Comparison of ENCODE assay signal across 1 cellular context in the genomic region with DNA sequence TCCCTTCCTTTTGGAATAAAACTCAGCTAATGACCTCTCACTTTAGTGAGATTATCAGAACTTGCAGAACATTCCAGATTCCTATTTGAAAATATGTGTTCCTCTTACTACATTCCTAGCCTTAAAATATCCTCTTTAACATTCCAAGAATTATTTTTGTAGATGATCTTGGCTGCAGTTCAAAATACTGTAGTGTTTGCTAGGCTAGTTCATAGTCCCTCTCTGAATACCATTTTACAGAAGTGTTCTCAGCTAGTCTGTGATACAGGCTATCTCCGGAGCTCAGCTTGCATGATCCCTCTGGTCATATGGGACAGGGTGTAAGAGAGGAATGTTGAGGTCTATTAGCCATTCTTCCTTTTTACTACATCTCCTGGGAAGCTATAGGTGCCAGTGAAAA.
TF ChIP-seq lines count a peak whose summit lies in the region.

No MANE protein-coding gene starts in this region.

TF ChIP-seq in HepG2, 621 proteins besides CTCF, POLR2A, EP300 and RAD21:
- TF ChIP-seq ZNF383 (CRISPR knock-in tag; IDR thresholded peaks at IDR 0.05; ENCODE audit: borderline replicate concordance) (no peak), ZNF746 (CRISPR knock-in tag; IDR thresholded peaks at IDR 0.05) (no peak), ZNF275 (CRISPR knock-in tag; IDR thresholded peaks at IDR 0.05; ENCODE audit: borderline replicate concordance) (no peak), SATB2 (CRISPR knock-in tag; IDR thresholded peaks at IDR 0.05) (no peak), ZFP36L1 (CRISPR knock-in tag; IDR thresholded peaks at IDR 0.05) (no peak), NAIF1 (CRISPR knock-in tag; IDR thresholded peaks at IDR 0.05; ENCODE audit: borderline replicate concordance) (no peak), GMEB2 (CRISPR knock-in tag; IDR thresholded peaks at IDR 0.05; ENCODE audit: low read depth) (no peak), NFKB2 (CRISPR knock-in tag; IDR thresholded peaks at IDR 0.05; ENCODE audit: borderline replicate concordance) (no peak), ZNF569 (CRISPR knock-in tag; IDR thresholded peaks at IDR 0.05; ENCODE audit: borderline replicate concordance) (no peak), ZNF883 (CRISPR knock-in tag; IDR thresholded peaks at IDR 0.05; ENCODE audit: not compliant biosample characterization) (no peak), MBNL3 (CRISPR knock-in tag; conservative IDR thresholded peaks at IDR 0.05) (no peak), ZNF24 (IDR thresholded peaks at IDR 0.05) (no peak), AKAP8 (CRISPR knock-in tag; IDR thresholded peaks at IDR 0.05) (no peak), ZNF768 (CRISPR knock-in tag; IDR thresholded peaks at IDR 0.05) (no peak)
- TF ChIP-seq, protein P1, sequence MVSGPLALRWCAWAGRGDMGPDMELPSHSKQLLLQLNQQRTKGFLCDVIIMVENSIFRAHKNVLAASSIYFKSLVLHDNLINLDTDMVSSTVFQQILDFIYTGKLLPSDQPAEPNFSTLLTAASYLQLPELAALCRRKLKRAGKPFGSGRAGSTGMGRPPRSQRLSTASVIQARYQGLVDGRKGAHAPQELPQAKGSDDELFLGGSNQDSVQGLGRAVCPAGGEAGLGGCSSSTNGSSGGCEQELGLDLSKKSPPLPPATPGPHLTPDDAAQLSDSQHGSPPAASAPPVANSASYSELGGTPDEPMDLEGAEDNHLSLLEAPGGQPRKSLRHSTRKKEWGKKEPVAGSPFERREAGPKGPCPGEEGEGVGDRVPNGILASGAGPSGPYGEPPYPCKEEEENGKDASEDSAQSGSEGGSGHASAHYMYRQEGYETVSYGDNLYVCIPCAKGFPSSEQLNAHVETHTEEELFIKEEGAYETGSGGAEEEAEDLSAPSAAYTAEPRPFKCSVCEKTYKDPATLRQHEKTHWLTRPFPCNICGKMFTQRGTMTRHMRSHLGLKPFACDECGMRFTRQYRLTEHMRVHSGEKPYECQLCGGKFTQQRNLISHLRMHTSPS (CRISPR knock-in tag; IDR thresholded peaks at IDR 0.05; ENCODE audit: low read depth): no peak
